In the genomic region with DNA sequence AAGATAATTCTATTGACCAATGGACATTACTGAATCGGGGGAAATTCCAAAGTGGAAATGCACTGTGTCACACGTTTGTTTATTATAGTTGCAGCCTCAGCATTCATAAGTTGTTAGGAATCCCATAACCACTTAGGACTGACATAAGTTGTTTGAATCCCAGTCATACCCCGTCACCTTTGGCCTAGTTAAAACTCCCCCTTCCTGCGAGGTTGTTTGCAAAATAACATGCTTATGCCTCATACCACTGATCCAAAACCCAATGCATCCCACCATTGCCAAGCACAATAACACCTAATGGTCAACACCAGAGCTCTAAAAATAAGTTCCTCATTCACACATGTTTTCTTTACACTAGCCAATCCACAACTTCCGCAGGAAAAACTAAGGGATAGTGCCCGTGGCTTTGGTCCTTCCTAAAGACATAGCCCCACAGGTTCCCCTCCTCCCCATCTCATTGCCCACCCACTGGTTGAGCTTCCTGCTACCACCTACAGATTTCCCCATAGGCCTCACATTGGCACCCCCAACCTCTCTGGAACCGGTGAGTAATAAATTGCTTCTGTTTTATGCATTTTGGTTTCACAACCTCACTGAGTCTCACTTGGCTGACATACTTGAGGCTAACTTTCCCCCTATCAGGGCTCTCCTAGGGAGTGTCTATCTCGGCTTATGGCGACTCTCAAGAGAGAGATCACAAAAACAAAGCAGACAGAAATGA, we compare ENCODE assay signal across 8 cellular contexts.
A peak's percentile ranks its signal among the peaks of the same experiment; 100 is the strongest.
DNase-seq lines count a peak whose midpoint lies in the region; ATAC-seq and TF ChIP-seq lines count a peak whose summit lies in the region.

No MANE protein-coding gene starts in this region.

- TF ChIP-seq CTCF in GM20000 (IDR thresholded peaks at IDR 0.05; ENCODE audit: extremely low read depth, missing control alignments) (no peak), epithelial cell of esophagus (IDR thresholded peaks at IDR 0.05; ENCODE audit: insufficient read depth, low read depth, low read length, missing control alignments) (no peak)

- ATAC-seq in HG03460 (IDR thresholded peaks at IDR 0.05; ENCODE audit: unreplicated experiment): peak; percentile 98

- DNase-seq in EH (ENCODE audit: low read depth) (peak; percentile 93), GM20000 (ENCODE audit: low spot score) (peak; percentile 13), epithelial cell of esophagus (ENCODE audit: low read depth) (peak; percentile 47), middle frontal gyrus (ENCODE audit: extremely low spot score, low spot score) (no peak), foreskin melanocyte (no peak), globus pallidus (ENCODE audit: low spot score) (no peak)
- no peak for DNase-seq in activated naive CD4-positive, alpha-beta T cell treated with anti-CD3 and anti-CD28 coated beads, Interleukin-2, amount 50 U/mL, for 16 hours

- H3K4me3 ChIP-seq in epithelial cell of esophagus (ENCODE audit: low read length): no peak overlapping the region

Comparison
In these comparisons a context has a peak if more than half of its experiments do, and no peak if none do; other contexts are left out.
1. DNase-seq: peak in EH (single experiment), GM20000 (single experiment) and epithelial cell of esophagus (single experiment); none in activated naive CD4-positive, alpha-beta T cell treated with anti-CD3 and anti-CD28 coated beads, Interleukin-2, amount 50 U/mL, for 16 hours (single experiment), middle frontal gyrus (single experiment), foreskin melanocyte (single experiment) and globus pallidus (single experiment).